ENCODE assay signal across 21 cellular contexts in genomic region chr1:61960999-61961398, GRCh38.
"Had no signal": no experiment of that assay in that cellular context is flagged by ENCODE, and none has a peak within 500 bp of the region (broad histone marks: within the 10 kb centered on the region; RNA-seq: fewer than 3 reads in every experiment).

No MANE protein-coding gene starts in this region.

- H3K4me1 ChIP-seq: colonic mucosa, foreskin keratinocyte, pancreas, sigmoid colon, upper lobe of left lung, uterus had no signal

- H3K27ac ChIP-seq: colonic mucosa, foreskin keratinocyte, pancreas, sigmoid colon, skin epidermis, upper lobe of left lung, uterus had no signal

- H3K36me3 ChIP-seq: colonic mucosa, pancreas, sigmoid colon, upper lobe of left lung, uterus had no signal

- H3K4me3 ChIP-seq: colonic mucosa, mucosa of descending colon, pancreas, sigmoid colon, skin epidermis, upper lobe of left lung, uterus had no signal

- H3K27me3 ChIP-seq: colonic mucosa, foreskin keratinocyte, pancreas, sigmoid colon, upper lobe of left lung, uterus had no signal

- DNase-seq: colonic mucosa; effector CD4-positive, alpha-beta T cell; endodermal cell; erythroblast; foreskin keratinocyte; kidney; left colon; mesendoderm; mucosa of descending colon; naive thymus-derived CD8-positive, alpha-beta T cell; nucleus accumbens; pancreas; sigmoid colon; stimulated activated CD4-positive, alpha-beta T cell treated with anti-CD3 and anti-CD28 coated beads, Interleukin-2, amount 100 ng/mL, for 24 hours; stimulated activated CD4-positive, alpha-beta T cell treated with anti-CD3 and anti-CD28 coated beads, Interleukin-4, amount 100 ng/mL, for 4 hours; stimulated activated naive B cell treated with anti-CD40 and anti-IgM and Interleukin-4, amounts not matched to agents 10 μg/mL and 1 μg/mL and 100 μg/mL, for 72 hours; stimulated activated naive CD8-positive, alpha-beta T cell treated with anti-CD3 and anti-CD28 coated beads, Interleukin-15, amount 100 ng/mL, for 72 hours; upper lobe of left lung; uterus had no signal

- ATAC-seq: foreskin keratinocyte; left colon; mucosa of descending colon; naive thymus-derived CD8-positive, alpha-beta T cell; pancreas; stimulated activated naive B cell treated with anti-CD40 and anti-IgM and Interleukin-4, amounts not matched to agents 10 μg/mL and 1 μg/mL and 100 μg/mL, for 72 hours; stimulated activated naive CD8-positive, alpha-beta T cell treated with anti-CD3 and anti-CD28 coated beads, Interleukin-15, amount 100 ng/mL, for 72 hours had no signal

- H3K9me3 ChIP-seq: colonic mucosa, mucosa of descending colon, pancreas, sigmoid colon, upper lobe of left lung, uterus had no signal

- FAIRE-seq: endothelial cell of umbilical vein, kidney, pancreas had no signal
